9 cellular contexts compared by ENCODE assay signal in genomic region chr17:39150795-39151679, GRCh38. TPM values are rescaled to one million over a fixed set of nuclear protein-coding genes. Genes with fewer than 3 reads are reported as not detected.
A peak's percentile ranks its signal among the peaks of the same experiment; 100 is the strongest.
DNase-seq lines count a peak whose midpoint lies in the region; ATAC-seq, FAIRE-seq and TF ChIP-seq lines count a peak whose summit lies in the region.
"Had no signal": no experiment of that assay in that cellular context is flagged by ENCODE, and none has a peak within 500 bp of the region (broad histone marks: within the 10 kb centered on the region; RNA-seq: fewer than 3 reads in every experiment).

Gene PLXDC1 (minus strand): TSS chr17:39151637. CDS start chr17:39151437, 200 bp downstream.

- no peaks in the 10 kb centered on the region for H3K9me3 Mint-ChIP-seq in activated CD8-positive, alpha-beta T cell treated with anti-CD3 and anti-CD28 coated beads, Interleukin-2, amount 10 ng/mL, durations not matched to agents 7 days and 5 days (ENCODE audit: insufficient read depth)

- CTCF ChIA-PET in activated CD8-positive, alpha-beta T cell treated with anti-CD3 and anti-CD28 coated beads, Interleukin-2, amount 10 ng/mL, durations not matched to agents 7 days and 5 days (lab: Charles Lee), result interaction anchor here (0.8 to 8.7 kb wide), 13 partner anchors 16 to 281 kb away, joined by 3 to 289 read pairs (median 10); partner anchors contain the start of genes ARL5C and LASP1

- peak within 1 kb of the TSS; percentile 93 for H3K27ac Mint-ChIP-seq in activated CD8-positive, alpha-beta T cell treated with anti-CD3 and anti-CD28 coated beads, Interleukin-2, amount 10 ng/mL, durations not matched to agents 7 days and 5 days

- H3K27me3 ChIP-seq in HAP-1 (ENCODE audit: low read depth), result no peaks in the 10 kb centered on the region
- H3K27me3 ChIP-seq in heart left ventricle, result peaks cover 0 to 24% (median 4%) of the 10 kb centered on the region in 9 donors
- H3K27me3 ChIP-seq in sigmoid colon, result peaks cover 9 to 23% (median 15%) of the 10 kb centered on the region in 3 donors

- no peak for DNase-seq in HAP-1 (ENCODE audit: low spot score in 2 of 2)
- DNase-seq in activated CD8-positive, alpha-beta T cell treated with anti-CD3 and anti-CD28 coated beads, Interleukin-2, amount 10 ng/mL, durations not matched to agents 7 days and 5 days, result no peak
- peak in 2 of 5 donors; percentile 22 to 72 for DNase-seq in heart left ventricle
- no peak for DNase-seq in sigmoid colon
- DNase-seq in HTR-8/SVneo (ENCODE audit: insufficient read length, low spot score), result no peak
- DNase-seq in HUDEP-2 (lab: John Stamatoyannopoulos, UW; ENCODE audit: unreplicated experiment in 76 of 76), result no peak
- no peak for DNase-seq in GF-D8 (lab: John Stamatoyannopoulos, UW)

- no peaks in the 10 kb centered on the region for H3K9me3 ChIP-seq in HAP-1
- H3K9me3 ChIP-seq in heart left ventricle, result no peaks in the 10 kb centered on the region
- no peaks in the 10 kb centered on the region for H3K9me3 ChIP-seq in sigmoid colon

- no peak for TF ChIP-seq EP300 in sigmoid colon (IDR thresholded peaks at IDR 0.05)

- in situ Hi-C loops in HAP-1 (cut with MboI; ENCODE audit: low sequenced_read_pairs), result no loop called here

- peaks cover 23% of the 10 kb centered on the region for H3K27me3 Mint-ChIP-seq in activated CD8-positive, alpha-beta T cell treated with anti-CD3 and anti-CD28 coated beads, Interleukin-2, amount 10 ng/mL, durations not matched to agents 7 days and 5 days (ENCODE audit: low read depth)

- H3K36me3 ChIP-seq in HAP-1 (replicated peaks) (no peaks in the 10 kb centered on the region), heart left ventricle (no peaks in the 10 kb centered on the region), sigmoid colon (no peaks in the 10 kb centered on the region)

- no peak for ATAC-seq in activated CD8-positive, alpha-beta T cell treated with anti-CD3 and anti-CD28 coated beads, Interleukin-2, amount 10 ng/mL, durations not matched to agents 7 days and 5 days
- no peak for ATAC-seq in heart left ventricle
- no peak for ATAC-seq in GM19324 (IDR thresholded peaks at IDR 0.05; ENCODE audit: low FRiP score, unreplicated experiment)

- peak within 1 kb of the TSS; percentile 54 to 98 (median 92) for H3K27ac ChIP-seq in heart left ventricle
- H3K27ac ChIP-seq in sigmoid colon, result peak within 1 kb of the TSS; percentile 89 to 96 (median 90)

- H3K4me3 ChIP-seq in HAP-1 (peak within 1 kb of the TSS; percentile 60; the same call in 1 of the 2 replicates), heart left ventricle (peak within 1 kb of the TSS; percentile 32 to 99 (median 72)), sigmoid colon (peak within 1 kb of the TSS; percentile 30 to 88 (median 72))

- intact Hi-C loops in heart left ventricle (cut with DNase I), result loop anchor here in 7 of 10 donors (5.0 to 10.0 kb wide), 9 partner anchors 69 to 399 kb away; partner anchors contain the start of genes LASP1 (in 4 of the 7), FBXO47 (in 2 of the 7) and PSMB3 (in 1 of the 7)
- intact Hi-C loops in sigmoid colon (cut with DNase I), result loop anchor here (5.0 kb wide), 2 partner anchors 84 to 284 kb away; no protein-coding TSS in a partner anchor

- H3K4me1 ChIP-seq in HAP-1 (peaks cover 4% of the 10 kb centered on the region), heart left ventricle (peaks cover 0 to 32% (median 17%) of the 10 kb centered on the region in 12 donors), sigmoid colon (peaks cover 0 to 28% (median 24%) of the 10 kb centered on the region in 4 donors)

- H3K36me3 Mint-ChIP-seq in activated CD8-positive, alpha-beta T cell treated with anti-CD3 and anti-CD28 coated beads, Interleukin-2, amount 10 ng/mL, durations not matched to agents 7 days and 5 days (ENCODE audit: low read depth), result peaks cover 8% of the 10 kb centered on the region

- POLR2A ChIA-PET in activated CD8-positive, alpha-beta T cell treated with anti-CD3 and anti-CD28 coated beads, Interleukin-2, amount 10 ng/mL, durations not matched to agents 7 days and 5 days (lab: Charles Lee), result interaction anchor here (1.1 kb wide), 1 partner anchor 168 kb away, joined by 5 read pairs; no protein-coding TSS in a partner anchor

- no peak for TF ChIP-seq POLR2A in heart left ventricle (IDR thresholded peaks at IDR 0.05)
- TF ChIP-seq POLR2A in sigmoid colon (IDR thresholded peaks at IDR 0.05), result no peak

- TF ChIP-seq CTCF in heart left ventricle (IDR thresholded peaks at IDR 0.05) (no peak), sigmoid colon (IDR thresholded peaks at IDR 0.05) (no peak)

- H3K4me3 Mint-ChIP-seq in activated CD8-positive, alpha-beta T cell treated with anti-CD3 and anti-CD28 coated beads, Interleukin-2, amount 10 ng/mL, durations not matched to agents 7 days and 5 days, result peak within 1 kb of the TSS; percentile 98

- no peak for FAIRE-seq in HTR-8/SVneo (lab: Jason Lieb, UNC)

- 3 to 10% (median 7%) methylated on average over 2 to 53 of the region's 53 CpGs for WGBS in heart left ventricle, 4 donors
- 4 to 5% methylated on average over 53 of the region's 53 CpGs for WGBS in sigmoid colon, 2 donors

- peaks cover 35% of the 10 kb centered on the region for H3K4me1 Mint-ChIP-seq in activated CD8-positive, alpha-beta T cell treated with anti-CD3 and anti-CD28 coated beads, Interleukin-2, amount 10 ng/mL, durations not matched to agents 7 days and 5 days (ENCODE audit: low read depth)

RNA-seq across cellular contexts. Expression of gene PLXDC1, which starts in this region (rescaled TPM):
- 1 to 10 TPM; 3.3 to 3.9 TPM for total RNA-seq in activated CD8-positive, alpha-beta T cell treated with anti-CD3 and anti-CD28 coated beads, Interleukin-2, amount 10 ng/mL, durations not matched to agents 7 days and 5 days
- 10 to 100 TPM in 7 of 9 donors, 1 to 10 TPM in 2; 6.3 to 17.4 (median 13.8) TPM for total RNA-seq in heart left ventricle
- polyA plus RNA-seq in heart left ventricle, result 10 to 100 TPM in 1 of 2 donors, 1 to 10 TPM in 1; 4.8 to 13.3 TPM
- total RNA-seq in sigmoid colon, result 10 to 100 TPM in 3 of 4 donors, 1 to 10 TPM in 1; 6.2 to 13.0 (median 10.3) TPM
- polyA plus RNA-seq in sigmoid colon, result 1 to 10 TPM; 1.4 to 4.8 (median 3.6) TPM
- total RNA-seq: pulmonary artery endothelial cell had no signal
